Comparison of ENCODE assay signal across 8 cellular contexts in the genomic region with DNA sequence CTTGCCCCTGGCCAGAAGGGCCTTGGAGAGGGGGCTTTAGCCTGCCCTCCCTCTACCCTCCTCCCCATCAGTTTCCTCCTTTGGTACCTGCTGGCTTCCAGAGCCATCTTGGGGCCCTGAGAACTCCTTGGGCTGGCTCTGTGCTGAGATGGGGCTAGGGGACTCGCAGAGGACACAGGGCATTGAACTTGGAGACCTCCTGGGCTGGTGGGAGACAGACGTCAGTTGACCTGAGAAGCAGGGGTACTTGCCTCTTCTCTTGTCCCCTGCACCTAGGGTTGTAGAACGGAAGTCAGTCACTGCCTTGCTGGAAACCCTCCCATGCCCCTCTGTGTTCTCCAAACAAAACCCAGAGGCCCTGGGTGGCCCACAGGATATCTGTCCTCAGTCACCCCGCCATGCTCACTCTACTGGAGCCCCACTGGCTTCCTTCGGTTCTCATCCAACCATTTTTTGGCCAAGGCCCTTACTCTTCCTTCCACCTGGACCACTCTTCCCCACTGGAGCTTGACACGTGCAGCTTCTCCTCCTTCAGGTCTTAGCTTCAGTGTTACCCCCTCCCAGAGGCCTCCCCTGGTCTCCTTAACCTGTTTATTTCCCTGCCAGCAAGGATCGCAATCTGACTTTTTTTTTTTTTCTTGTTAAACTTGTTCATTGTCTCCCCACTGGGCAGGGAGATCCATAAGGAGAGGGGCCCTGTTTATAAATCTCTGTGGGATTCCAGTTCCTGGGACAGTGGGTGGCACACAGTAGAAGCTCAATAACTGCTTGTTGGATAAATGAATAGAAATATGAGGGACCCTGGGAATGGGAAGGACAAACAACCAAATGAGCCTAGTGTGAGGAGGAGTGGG. TPM values are rescaled to one million over a fixed set of nuclear protein-coding genes. Genes with fewer than 3 reads are reported as not detected.
DNase-seq lines count a peak whose midpoint lies in the region; ATAC-seq lines count a peak whose summit lies in the region.

No MANE protein-coding gene starts in this region.

- H3K14ac ChIP-seq in trophoblast cell (ENCODE audit: low read length) = peak overlapping the region; percentile 98

- DNase-seq in DMS53 (lab: John Stamatoyannopoulos, UW) = peak; percentile 60
- no peak for DNase-seq in DMS53 treated with DMSO at 0.1 percent for 48 hours (lab: John Stamatoyannopoulos, UW; ENCODE audit: unreplicated experiment)
- peak in 6 of 34 experiments; percentile 2 to 26 (median 6) for DNase-seq in T-cell
- no peak for DNase-seq in epithelial cell of prostate (ENCODE audit: low read depth, low spot score)
- DNase-seq in trophoblast cell = no peak
- DNase-seq in LoVo (ENCODE audit: low spot score) = no peak

- H3K36me3 Mint-ChIP-seq in T-cell = peaks cover 24% of the 10 kb centered on the region

- peak; percentile 15 for ATAC-seq in HG02870 (IDR thresholded peaks at IDR 0.05; ENCODE audit: unreplicated experiment)
- ATAC-seq in T-cell (replicated peaks in 1 of 4) = peak in 3 of 4 experiments; percentile 1 to 20 (median 14)
- ATAC-seq in GM19328 (IDR thresholded peaks at IDR 0.05; ENCODE audit: unreplicated experiment) = no peak

- peaks cover 9% of the 10 kb centered on the region for H3K79me2 ChIP-seq in trophoblast cell (ENCODE audit: control insufficient read depth, insufficient read depth, low read length, poor library complexity)

- H4K8ac ChIP-seq in trophoblast cell (ENCODE audit: low read depth, low read length) = peak overlapping the region; percentile 95

- H3K4me2 ChIP-seq in trophoblast cell (ENCODE audit: low read length) = peak overlapping the region; percentile 95

- H3K9me3 ChIP-seq in trophoblast cell (ENCODE audit: insufficient read depth, low read depth, low read length) = no peaks in the 10 kb centered on the region

- no peak overlapping the region for H2BK5ac ChIP-seq in trophoblast cell (ENCODE audit: low read depth, low read length, poor library complexity)

- no CpG with 5 or more reads among the region's 7 CpGs for WGBS in trophoblast cell (ENCODE audit: extremely low coverage, insufficient coverage, insufficient read length)

- H3K36me3 ChIP-seq in trophoblast cell (ENCODE audit: control insufficient read depth in 1 of 2, insufficient read depth in 2 of 2, low read length in 2 of 2) = peaks cover 0 to 7% of the 10 kb centered on the region in 2 experiments

- peak overlapping the region; percentile 69 for H3K4ac ChIP-seq in trophoblast cell (ENCODE audit: low read depth, low read length)

- no peaks in the 10 kb centered on the region for H3K27me3 Mint-ChIP-seq in T-cell

- no peaks in the 10 kb centered on the region for H3K9me3 Mint-ChIP-seq in T-cell

- H3K9ac ChIP-seq in trophoblast cell (ENCODE audit: low read length) = peak overlapping the region; percentile 99

- H3K27ac ChIP-seq in epithelial cell of prostate (peak overlapping the region; percentile 100), trophoblast cell (ENCODE audit: low read depth, low read length) (no peak overlapping the region)

- CTCF ChIA-PET in T-cell (lab: Charles Lee) = interaction anchor here in 1 of 2 donors (0.7 kb wide), 1 partner anchor 26 kb away, joined by 4 read pairs; no protein-coding TSS in a partner anchor

- peak overlapping the region; percentile 99 for H2AK5ac ChIP-seq in trophoblast cell (ENCODE audit: low read length)

- H3K18ac ChIP-seq in trophoblast cell (ENCODE audit: low read length) = peak overlapping the region; percentile 93

- H4K91ac ChIP-seq in trophoblast cell (ENCODE audit: low read depth, low read length) = peak overlapping the region; percentile 92

- H3K27ac Mint-ChIP-seq in T-cell = peak overlapping the region; percentile 91

- POLR2A ChIA-PET in T-cell (lab: Charles Lee) = no interaction called here

- H2BK120ac ChIP-seq in trophoblast cell (ENCODE audit: insufficient read depth, low read length, poor library complexity) = peak overlapping the region; percentile 43

- peak overlapping the region; percentile 80 for H2AFZ ChIP-seq in trophoblast cell (ENCODE audit: insufficient read depth, low read length, poor library complexity)

- H3K4me1 ChIP-seq in trophoblast cell (ENCODE audit: control insufficient read depth in 1 of 2, insufficient read depth in 2 of 2, low read length in 2 of 2) = peaks cover 8 to 11% of the 10 kb centered on the region in 2 experiments

- H3K79me1 ChIP-seq in trophoblast cell (ENCODE audit: low read length) = peaks cover 11% of the 10 kb centered on the region

- H2BK12ac ChIP-seq in trophoblast cell (ENCODE audit: low read length) = no peak overlapping the region

- no peaks in the 10 kb centered on the region for H3K27me3 ChIP-seq in trophoblast cell (ENCODE audit: insufficient read depth, low read length)

- H3K4me1 Mint-ChIP-seq in T-cell = peaks cover 54 to 62% (median 55%) of the 10 kb centered on the region in 3 donors

- peak overlapping the region; percentile 99 for H3K4me3 ChIP-seq in trophoblast cell (ENCODE audit: low read depth, low read length)

- peak overlapping the region; percentile 75 for H4K12ac ChIP-seq in trophoblast cell (ENCODE audit: low read depth, low read length)

- H3K23ac ChIP-seq in trophoblast cell (ENCODE audit: low read length) = no peak overlapping the region

- H3K4me3 Mint-ChIP-seq in T-cell = peak overlapping the region; percentile 86 to 92 (median 86)

RNA-seq across cellular contexts. Expression of a gene that starts 1.0 kb away (rescaled TPM):
- 100 to 1,000 TPM in 3 of 5 donors, 10 to 100 TPM in 2; 87.0 to 110 (median 105) TPM for total RNA-seq in T-cell
- 48.6 and 50.5 TPM in 2 replicates for polyA plus RNA-seq in trophoblast cell (2013)

RNA-seq across cellular contexts. Expression of a gene that starts 28.5 kb away (rescaled TPM):
- 10 to 100 TPM in 3 of 5 donors, 1 to 10 TPM in 2; 3.2 to 19.2 (median 16.0) TPM for total RNA-seq in T-cell
- 30.6 and 32.9 TPM in 2 replicates for polyA plus RNA-seq in trophoblast cell (2013)

RNA-seq across cellular contexts. Expression of a gene that starts 53.3 kb away (rescaled TPM):
- total RNA-seq in T-cell = 10 to 100 TPM; 28.9 to 42.7 (median 39.5) TPM
- polyA plus RNA-seq in trophoblast cell (2013) = 41.1 and 43.4 TPM in 2 replicates
